In genomic region chr1:102500795-102501194, GRCh38 we compare ENCODE assay signal across 26 cellular contexts.
"Had no signal": no experiment of that assay in that cellular context is flagged by ENCODE, and none has a peak within 500 bp of the region (broad histone marks: within the 10 kb centered on the region; RNA-seq: fewer than 3 reads in every experiment).

No MANE protein-coding gene starts in this region.

- H3K4me1 Mint-ChIP-seq: mesothelial cell of epicardium; naive B cell; natural killer cell; stimulated activated naive B cell treated with anti-CD40 and anti-IgM and Interleukin-4, amounts not matched to agents 10 μg/mL and 1 μg/mL and 100 μg/mL, for 72 hours had no signal

- H3K4me2 ChIP-seq: smooth muscle cell had no signal

- H3K4me3 ChIP-seq: left ventricle myocardium inferior, lung, ovary, right atrium auricular region, right lobe of liver, smooth muscle cell, stomach, testis, thyroid gland, transverse colon, upper lobe of left lung, vagina had no signal

- H3K27me3 Mint-ChIP-seq: naive B cell; progenitor cell of endocrine pancreas; stimulated activated naive B cell treated with anti-CD40 and anti-IgM and Interleukin-4, amounts not matched to agents 10 μg/mL and 1 μg/mL and 100 μg/mL, for 72 hours had no signal

- H3K27ac Mint-ChIP-seq: mesothelial cell of epicardium; naive B cell; natural killer cell; nephron progenitor cell; progenitor cell of endocrine pancreas; stimulated activated naive B cell treated with anti-CD40 and anti-IgM and Interleukin-4, amounts not matched to agents 10 μg/mL and 1 μg/mL and 100 μg/mL, for 72 hours had no signal

- H3K4me1 ChIP-seq: left ventricle myocardium inferior, right atrium auricular region, right lobe of liver, stomach, testis, thyroid gland, transverse colon, upper lobe of left lung, vagina had no signal

- H3K36me3 Mint-ChIP-seq: naive B cell; natural killer cell; stimulated activated naive B cell treated with anti-CD40 and anti-IgM and Interleukin-4, amounts not matched to agents 10 μg/mL and 1 μg/mL and 100 μg/mL, for 72 hours had no signal

- H3K4me3 Mint-ChIP-seq: mesothelial cell of epicardium; naive B cell; natural killer cell; nephron progenitor cell; stimulated activated naive B cell treated with anti-CD40 and anti-IgM and Interleukin-4, amounts not matched to agents 10 μg/mL and 1 μg/mL and 100 μg/mL, for 72 hours had no signal

- ATAC-seq: left colon; natural killer cell; right lobe of liver; stimulated activated naive B cell treated with anti-CD40 and anti-IgM and Interleukin-4, amounts not matched to agents 10 μg/mL and 1 μg/mL and 100 μg/mL, for 72 hours; stimulated activated naive CD8-positive, alpha-beta T cell treated with anti-CD3 and anti-CD28 coated beads, Interleukin-15, Interleukin-2, amounts not matched to agents 100 U/mL and 50 U/mL, for 24 hours had no signal

- H3K27ac ChIP-seq: left ventricle myocardium inferior, ovary, right atrium auricular region, right lobe of liver, stomach, testis, thyroid gland, transverse colon, upper lobe of left lung, vagina had no signal

- H3K36me3 ChIP-seq: left ventricle myocardium inferior, ovary, right atrium auricular region, right lobe of liver, stomach, thyroid gland, transverse colon, upper lobe of left lung, vagina had no signal

- H3K9me3 ChIP-seq: ovary, right lobe of liver, testis, thyroid gland, transverse colon, vagina had no signal

- DNase-seq: hippocampal formation; kidney glomerular epithelial cell; left colon; left ventricle myocardium inferior; mesendoderm; naive B cell; natural killer cell; nephron progenitor cell; ovary; right lobe of liver; stimulated activated CD4-positive, alpha-beta T cell treated with anti-CD3 and anti-CD28 coated beads, Interleukin-1b, Interleukin-23, amount 100 ng/mL, for 48 hours; stimulated activated CD4-positive, alpha-beta T cell treated with anti-CD3 and anti-CD28 coated beads, Interleukin-2, amount 100 ng/mL, for 48 hours; stimulated activated CD4-positive, alpha-beta T cell treated with anti-CD3 and anti-CD28 coated beads, Interleukin-4, amount 100 ng/mL, for 4 hours; stimulated activated naive B cell treated with anti-CD40 and anti-IgM and Interleukin-4, amounts not matched to agents 10 μg/mL and 1 μg/mL and 100 μg/mL, for 72 hours; stimulated activated naive CD8-positive, alpha-beta T cell treated with anti-CD3 and anti-CD28 coated beads, Interleukin-15, Interleukin-2, amounts not matched to agents 100 U/mL and 50 U/mL, for 24 hours; stomach; testis; thyroid gland; transverse colon; upper lobe of left lung had no signal

- H3K27me3 ChIP-seq: ovary, right atrium auricular region, right lobe of liver, stomach, testis, thyroid gland, transverse colon, upper lobe of left lung, vagina had no signal
